Comparison of ENCODE assay signal across 1 cellular context in genomic region chr1:222618001-222618879, GRCh38.
TF ChIP-seq lines count a peak whose summit lies in the region.

MIA3 (plus strand) TSS chr1:222618097; CDS start chr1:222618111, 14 bp downstream.

TF ChIP-seq in K562, 482 proteins besides CTCF, POLR2A, EP300 and RAD21 (continued from another document and continues in another):
- TF ChIP-seq REST (CRISPR knock-in tag; IDR thresholded peaks at IDR 0.05; ENCODE audit: low read depth) (peak; percentile 49; the same call in 1 of the 2 replicates), NFIC (IDR thresholded peaks at IDR 0.05) (peak; percentile 28; the same call in 1 of the 2 replicates), MTA3 (IDR thresholded peaks at IDR 0.05; ENCODE audit: borderline replicate concordance) (no peak), SMARCC2 (IDR thresholded peaks at IDR 0.05; ENCODE audit: low read depth) (no peak), STAG1 (CRISPR knock-in tag; IDR thresholded peaks at IDR 0.05; ENCODE audit: borderline replicate concordance) (0 out of 2 replicates have a peak, but pooled peaks have one; percentile 6), MNT (conservative IDR thresholded peaks at IDR 0.05) (peak in 1 of 2 experiments; percentile 67; a peak in 2 of 4 replicates), TFAP4 (CRISPR knock-in tag; IDR thresholded peaks at IDR 0.05; ENCODE audit: borderline replicate concordance) (peak; percentile 64), ZNF124 (CRISPR knock-in tag; IDR thresholded peaks at IDR 0.05) (no peak), SAP30 (IDR thresholded peaks at IDR 0.05; ENCODE audit: borderline replicate concordance, insufficient read depth, low read depth, low read length, poor library complexity, severe bottlenecking) (no peak), DEAF1 (CRISPR knock-in tag; IDR thresholded peaks at IDR 0.05) (no peak), CBX8 (IDR thresholded peaks at IDR 0.05; ENCODE audit: borderline replicate concordance, extremely low read depth, low read depth, low read length, poor library complexity, severe bottlenecking) (no peak), SRSF7 (optimal IDR thresholded peaks at IDR 0.05; ENCODE audit: low read depth, low read length) (no peak), ETV6 (IDR thresholded peaks at IDR 0.05; ENCODE audit: borderline replicate concordance in 1 of 2, low read depth in 2 of 2, low read length in 1 of 2) (no peak), ETV6 (CRISPR knock-in tag; IDR thresholded peaks at IDR 0.05; ENCODE audit: borderline replicate concordance) (0 out of 2 replicates have a peak, but pooled peaks have one; percentile 20), IRF1 (CRISPR knock-in tag; IDR thresholded peaks at IDR 0.05; ENCODE audit: borderline replicate concordance) (no peak), FIP1L1 (IDR thresholded peaks at IDR 0.05; ENCODE audit: low read depth, low read length, poor library complexity, severe bottlenecking) (no peak), ARID1B (IDR thresholded peaks at IDR 0.05) (no peak), ZNF253 (CRISPR knock-in tag; conservative IDR thresholded peaks at IDR 0.05) (no peak), FOXP1 (CRISPR knock-in tag; IDR thresholded peaks at IDR 0.05) (peak; percentile 77; the same call in 1 of the 2 replicates), ATF7 (IDR thresholded peaks at IDR 0.05) (no peak; the same call in 1 of the 2 replicates), TARDBP (IDR thresholded peaks at IDR 0.05) (no peak), ZNF583 (CRISPR knock-in tag; IDR thresholded peaks at IDR 0.05) (no peak), ZBTB5 (IDR thresholded peaks at IDR 0.05) (no peak), ZFP91 (CRISPR knock-in tag; IDR thresholded peaks at IDR 0.05) (no peak), CLOCK (CRISPR knock-in tag; IDR thresholded peaks at IDR 0.05; ENCODE audit: borderline replicate concordance) (no peak), BACH1 (tag; IDR thresholded peaks at IDR 0.05) (no peak), RFX5 (IDR thresholded peaks at IDR 0.05; ENCODE audit: low read depth, low read length) (no peak), U2AF2 (optimal IDR thresholded peaks at IDR 0.05; ENCODE audit: low read depth, low read length) (no peak)
- TF ChIP-seq, protein P1, sequence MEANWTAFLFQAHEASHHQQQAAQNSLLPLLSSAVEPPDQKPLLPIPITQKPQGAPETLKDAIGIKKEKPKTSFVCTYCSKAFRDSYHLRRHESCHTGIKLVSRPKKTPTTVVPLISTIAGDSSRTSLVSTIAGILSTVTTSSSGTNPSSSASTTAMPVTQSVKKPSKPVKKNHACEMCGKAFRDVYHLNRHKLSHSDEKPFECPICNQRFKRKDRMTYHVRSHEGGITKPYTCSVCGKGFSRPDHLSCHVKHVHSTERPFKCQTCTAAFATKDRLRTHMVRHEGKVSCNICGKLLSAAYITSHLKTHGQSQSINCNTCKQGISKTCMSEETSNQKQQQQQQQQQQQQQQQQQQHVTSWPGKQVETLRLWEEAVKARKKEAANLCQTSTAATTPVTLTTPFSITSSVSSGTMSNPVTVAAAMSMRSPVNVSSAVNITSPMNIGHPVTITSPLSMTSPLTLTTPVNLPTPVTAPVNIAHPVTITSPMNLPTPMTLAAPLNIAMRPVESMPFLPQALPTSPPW (CRISPR knock-in tag; IDR thresholded peaks at IDR 0.05): peak; percentile 84
- TF ChIP-seq, protein P2, sequence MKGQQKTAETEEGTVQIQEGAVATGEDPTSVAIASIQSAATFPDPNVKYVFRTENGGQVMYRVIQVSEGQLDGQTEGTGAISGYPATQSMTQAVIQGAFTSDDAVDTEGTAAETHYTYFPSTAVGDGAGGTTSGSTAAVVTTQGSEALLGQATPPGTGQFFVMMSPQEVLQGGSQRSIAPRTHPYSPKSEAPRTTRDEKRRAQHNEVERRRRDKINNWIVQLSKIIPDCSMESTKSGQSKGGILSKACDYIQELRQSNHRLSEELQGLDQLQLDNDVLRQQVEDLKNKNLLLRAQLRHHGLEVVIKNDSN (CRISPR knock-in tag; IDR thresholded peaks at IDR 0.05): no peak
- TF ChIP-seq, protein P3, sequence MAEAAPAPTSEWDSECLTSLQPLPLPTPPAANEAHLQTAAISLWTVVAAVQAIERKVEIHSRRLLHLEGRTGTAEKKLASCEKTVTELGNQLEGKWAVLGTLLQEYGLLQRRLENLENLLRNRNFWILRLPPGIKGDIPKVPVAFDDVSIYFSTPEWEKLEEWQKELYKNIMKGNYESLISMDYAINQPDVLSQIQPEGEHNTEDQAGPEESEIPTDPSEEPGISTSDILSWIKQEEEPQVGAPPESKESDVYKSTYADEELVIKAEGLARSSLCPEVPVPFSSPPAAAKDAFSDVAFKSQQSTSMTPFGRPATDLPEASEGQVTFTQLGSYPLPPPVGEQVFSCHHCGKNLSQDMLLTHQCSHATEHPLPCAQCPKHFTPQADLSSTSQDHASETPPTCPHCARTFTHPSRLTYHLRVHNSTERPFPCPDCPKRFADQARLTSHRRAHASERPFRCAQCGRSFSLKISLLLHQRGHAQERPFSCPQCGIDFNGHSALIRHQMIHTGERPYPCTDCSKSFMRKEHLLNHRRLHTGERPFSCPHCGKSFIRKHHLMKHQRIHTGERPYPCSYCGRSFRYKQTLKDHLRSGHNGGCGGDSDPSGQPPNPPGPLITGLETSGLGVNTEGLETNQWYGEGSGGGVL (CRISPR knock-in tag; IDR thresholded peaks at IDR 0.05): no peak
- TF ChIP-seq, protein P4, sequence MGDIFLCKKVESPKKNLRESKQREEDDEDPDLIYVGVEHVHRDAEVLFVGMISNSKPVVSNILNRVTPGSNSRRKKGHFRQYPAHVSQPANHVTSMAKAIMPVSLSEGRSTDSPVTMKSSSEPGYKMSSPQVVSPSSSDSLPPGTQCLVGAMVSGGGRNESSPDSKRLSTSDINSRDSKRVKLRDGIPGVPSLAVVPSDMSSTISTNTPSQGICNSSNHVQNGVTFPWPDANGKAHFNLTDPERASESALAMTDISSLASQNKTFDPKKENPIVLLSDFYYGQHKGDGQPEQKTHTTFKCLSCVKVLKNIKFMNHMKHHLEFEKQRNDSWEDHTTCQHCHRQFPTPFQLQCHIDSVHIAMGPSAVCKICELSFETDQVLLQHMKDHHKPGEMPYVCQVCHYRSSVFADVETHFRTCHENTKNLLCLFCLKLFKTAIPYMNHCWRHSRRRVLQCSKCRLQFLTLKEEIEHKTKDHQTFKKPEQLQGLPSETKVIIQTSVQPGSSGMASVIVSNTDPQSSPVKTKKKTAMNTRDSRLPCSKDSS (IDR thresholded peaks at IDR 0.05; ENCODE audit: low read depth, partially characterized antibody): no peak
